2 cellular contexts compared by ENCODE assay signal in the genomic region with DNA sequence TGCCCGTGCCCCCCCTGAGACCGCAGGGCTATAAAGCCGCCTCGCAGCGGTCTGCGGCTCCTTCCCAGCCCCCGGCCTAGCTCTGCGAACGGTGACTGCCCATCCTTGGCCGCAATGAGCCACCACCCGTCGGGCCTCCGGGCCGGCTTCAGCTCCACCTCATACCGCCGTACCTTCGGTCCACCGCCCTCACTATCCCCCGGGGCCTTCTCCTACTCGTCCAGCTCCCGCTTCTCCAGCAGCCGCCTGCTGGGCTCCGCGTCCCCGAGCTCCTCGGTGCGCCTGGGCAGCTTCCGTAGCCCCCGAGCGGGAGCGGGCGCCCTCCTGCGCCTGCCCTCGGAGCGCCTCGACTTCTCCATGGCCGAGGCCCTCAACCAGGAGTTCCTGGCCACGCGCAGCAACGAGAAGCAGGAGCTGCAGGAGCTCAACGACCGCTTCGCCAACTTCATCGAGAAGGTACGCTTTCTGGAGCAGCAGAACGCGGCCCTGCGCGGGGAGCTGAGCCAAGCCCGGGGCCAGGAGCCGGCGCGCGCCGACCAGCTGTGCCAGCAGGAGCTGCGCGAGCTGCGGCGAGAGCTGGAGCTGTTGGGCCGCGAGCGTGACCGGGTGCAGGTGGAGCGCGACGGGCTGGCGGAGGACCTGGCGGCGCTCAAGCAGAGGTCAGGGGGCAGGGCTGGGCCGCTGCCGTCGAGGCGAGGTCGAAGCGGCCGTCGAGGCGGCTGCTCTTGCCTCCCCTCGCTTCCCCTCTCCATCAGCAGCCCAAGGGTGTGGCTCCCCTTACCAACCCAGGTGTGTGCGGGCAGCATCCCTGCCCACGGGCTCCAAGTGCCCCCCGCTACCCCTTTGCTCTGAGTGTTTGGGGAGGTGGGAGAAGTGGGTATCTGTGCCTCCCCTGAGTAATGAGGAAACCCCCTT.
TF ChIP-seq lines count a peak whose summit lies in the region.

A gene (plus strand): TSS at position 61 of the 915 bp plus-strand sequence. CDS start 54 bp downstream, at position 115.

TF ChIP-seq in SK-N-SH, 30 proteins besides CTCF, POLR2A, EP300 and RAD21 (continued from another document):
- TF ChIP-seq, protein P1, sequence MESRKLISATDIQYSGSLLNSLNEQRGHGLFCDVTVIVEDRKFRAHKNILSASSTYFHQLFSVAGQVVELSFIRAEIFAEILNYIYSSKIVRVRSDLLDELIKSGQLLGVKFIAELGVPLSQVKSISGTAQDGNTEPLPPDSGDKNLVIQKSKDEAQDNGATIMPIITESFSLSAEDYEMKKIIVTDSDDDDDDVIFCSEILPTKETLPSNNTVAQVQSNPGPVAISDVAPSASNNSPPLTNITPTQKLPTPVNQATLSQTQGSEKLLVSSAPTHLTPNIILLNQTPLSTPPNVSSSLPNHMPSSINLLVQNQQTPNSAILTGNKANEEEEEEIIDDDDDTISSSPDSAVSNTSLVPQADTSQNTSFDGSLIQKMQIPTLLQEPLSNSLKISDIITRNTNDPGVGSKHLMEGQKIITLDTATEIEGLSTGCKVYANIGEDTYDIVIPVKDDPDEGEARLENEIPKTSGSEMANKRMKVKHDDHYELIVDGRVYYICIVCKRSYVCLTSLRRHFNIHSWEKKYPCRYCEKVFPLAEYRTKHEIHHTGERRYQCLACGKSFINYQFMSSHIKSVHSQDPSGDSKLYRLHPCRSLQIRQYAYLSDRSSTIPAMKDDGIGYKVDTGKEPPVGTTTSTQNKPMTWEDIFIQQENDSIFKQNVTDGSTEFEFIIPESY (IDR thresholded peaks at IDR 0.05; ENCODE audit: borderline replicate concordance, low read depth): no peak
- TF ChIP-seq NFIC (IDR thresholded peaks at IDR 0.05; ENCODE audit: borderline replicate concordance) (no peak), RFX5 (IDR thresholded peaks at IDR 0.05; ENCODE audit: low read length) (no peak), RXRA (IDR thresholded peaks at IDR 0.05; ENCODE audit: borderline replicate concordance, low read depth) (no peak), YY1 (IDR thresholded peaks at IDR 0.05; ENCODE audit: low read depth) (no peak), NRF1 (IDR thresholded peaks at IDR 0.05; ENCODE audit: low read depth, low read length) (no peak), TEAD4 (IDR thresholded peaks at IDR 0.05; ENCODE audit: borderline replicate concordance, insufficient read depth) (no peak), MXI1 (IDR thresholded peaks at IDR 0.05; ENCODE audit: low read depth, low read length) (no peak), EZH2phosphoT487 (IDR thresholded peaks at IDR 0.05; ENCODE audit: borderline replicate concordance, low read depth) (no peak)
- TF ChIP-seq, protein P2, sequence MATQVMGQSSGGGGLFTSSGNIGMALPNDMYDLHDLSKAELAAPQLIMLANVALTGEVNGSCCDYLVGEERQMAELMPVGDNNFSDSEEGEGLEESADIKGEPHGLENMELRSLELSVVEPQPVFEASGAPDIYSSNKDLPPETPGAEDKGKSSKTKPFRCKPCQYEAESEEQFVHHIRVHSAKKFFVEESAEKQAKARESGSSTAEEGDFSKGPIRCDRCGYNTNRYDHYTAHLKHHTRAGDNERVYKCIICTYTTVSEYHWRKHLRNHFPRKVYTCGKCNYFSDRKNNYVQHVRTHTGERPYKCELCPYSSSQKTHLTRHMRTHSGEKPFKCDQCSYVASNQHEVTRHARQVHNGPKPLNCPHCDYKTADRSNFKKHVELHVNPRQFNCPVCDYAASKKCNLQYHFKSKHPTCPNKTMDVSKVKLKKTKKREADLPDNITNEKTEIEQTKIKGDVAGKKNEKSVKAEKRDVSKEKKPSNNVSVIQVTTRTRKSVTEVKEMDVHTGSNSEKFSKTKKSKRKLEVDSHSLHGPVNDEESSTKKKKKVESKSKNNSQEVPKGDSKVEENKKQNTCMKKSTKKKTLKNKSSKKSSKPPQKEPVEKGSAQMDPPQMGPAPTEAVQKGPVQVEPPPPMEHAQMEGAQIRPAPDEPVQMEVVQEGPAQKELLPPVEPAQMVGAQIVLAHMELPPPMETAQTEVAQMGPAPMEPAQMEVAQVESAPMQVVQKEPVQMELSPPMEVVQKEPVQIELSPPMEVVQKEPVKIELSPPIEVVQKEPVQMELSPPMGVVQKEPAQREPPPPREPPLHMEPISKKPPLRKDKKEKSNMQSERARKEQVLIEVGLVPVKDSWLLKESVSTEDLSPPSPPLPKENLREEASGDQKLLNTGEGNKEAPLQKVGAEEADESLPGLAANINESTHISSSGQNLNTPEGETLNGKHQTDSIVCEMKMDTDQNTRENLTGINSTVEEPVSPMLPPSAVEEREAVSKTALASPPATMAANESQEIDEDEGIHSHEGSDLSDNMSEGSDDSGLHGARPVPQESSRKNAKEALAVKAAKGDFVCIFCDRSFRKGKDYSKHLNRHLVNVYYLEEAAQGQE (IDR thresholded peaks at IDR 0.05; ENCODE audit: low read depth, low read length): no peak
- TF ChIP-seq, protein P3, sequence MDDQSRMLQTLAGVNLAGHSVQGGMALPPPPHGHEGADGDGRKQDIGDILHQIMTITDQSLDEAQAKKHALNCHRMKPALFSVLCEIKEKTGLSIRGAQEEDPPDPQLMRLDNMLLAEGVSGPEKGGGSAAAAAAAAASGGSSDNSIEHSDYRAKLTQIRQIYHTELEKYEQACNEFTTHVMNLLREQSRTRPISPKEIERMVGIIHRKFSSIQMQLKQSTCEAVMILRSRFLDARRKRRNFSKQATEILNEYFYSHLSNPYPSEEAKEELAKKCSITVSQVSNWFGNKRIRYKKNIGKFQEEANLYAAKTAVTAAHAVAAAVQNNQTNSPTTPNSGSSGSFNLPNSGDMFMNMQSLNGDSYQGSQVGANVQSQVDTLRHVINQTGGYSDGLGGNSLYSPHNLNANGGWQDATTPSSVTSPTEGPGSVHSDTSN (IDR thresholded peaks at IDR 0.05): no peak
- TF ChIP-seq, protein P4, sequence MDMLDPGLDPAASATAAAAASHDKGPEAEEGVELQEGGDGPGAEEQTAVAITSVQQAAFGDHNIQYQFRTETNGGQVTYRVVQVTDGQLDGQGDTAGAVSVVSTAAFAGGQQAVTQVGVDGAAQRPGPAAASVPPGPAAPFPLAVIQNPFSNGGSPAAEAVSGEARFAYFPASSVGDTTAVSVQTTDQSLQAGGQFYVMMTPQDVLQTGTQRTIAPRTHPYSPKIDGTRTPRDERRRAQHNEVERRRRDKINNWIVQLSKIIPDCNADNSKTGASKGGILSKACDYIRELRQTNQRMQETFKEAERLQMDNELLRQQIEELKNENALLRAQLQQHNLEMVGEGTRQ (IDR thresholded peaks at IDR 0.05; ENCODE audit: borderline replicate concordance, low read depth, low read length): no peak

TF ChIP-seq in SK-N-SH treated with all-trans-retinoic acid at 6 μM for 48 hours, 23 proteins besides CTCF, POLR2A, EP300 and RAD21 (continued from another document):
- TF ChIP-seq, protein P5, sequence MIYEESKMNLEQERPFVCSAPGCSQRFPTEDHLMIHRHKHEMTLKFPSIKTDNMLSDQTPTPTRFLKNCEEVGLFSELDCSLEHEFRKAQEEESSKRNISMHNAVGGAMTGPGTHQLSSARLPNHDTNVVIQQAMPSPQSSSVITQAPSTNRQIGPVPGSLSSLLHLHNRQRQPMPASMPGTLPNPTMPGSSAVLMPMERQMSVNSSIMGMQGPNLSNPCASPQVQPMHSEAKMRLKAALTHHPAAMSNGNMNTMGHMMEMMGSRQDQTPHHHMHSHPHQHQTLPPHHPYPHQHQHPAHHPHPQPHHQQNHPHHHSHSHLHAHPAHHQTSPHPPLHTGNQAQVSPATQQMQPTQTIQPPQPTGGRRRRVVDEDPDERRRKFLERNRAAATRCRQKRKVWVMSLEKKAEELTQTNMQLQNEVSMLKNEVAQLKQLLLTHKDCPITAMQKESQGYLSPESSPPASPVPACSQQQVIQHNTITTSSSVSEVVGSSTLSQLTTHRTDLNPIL (CRISPR knock-in tag; IDR thresholded peaks at IDR 0.05; ENCODE audit: low read depth): no peak
- TF ChIP-seq, protein P6, sequence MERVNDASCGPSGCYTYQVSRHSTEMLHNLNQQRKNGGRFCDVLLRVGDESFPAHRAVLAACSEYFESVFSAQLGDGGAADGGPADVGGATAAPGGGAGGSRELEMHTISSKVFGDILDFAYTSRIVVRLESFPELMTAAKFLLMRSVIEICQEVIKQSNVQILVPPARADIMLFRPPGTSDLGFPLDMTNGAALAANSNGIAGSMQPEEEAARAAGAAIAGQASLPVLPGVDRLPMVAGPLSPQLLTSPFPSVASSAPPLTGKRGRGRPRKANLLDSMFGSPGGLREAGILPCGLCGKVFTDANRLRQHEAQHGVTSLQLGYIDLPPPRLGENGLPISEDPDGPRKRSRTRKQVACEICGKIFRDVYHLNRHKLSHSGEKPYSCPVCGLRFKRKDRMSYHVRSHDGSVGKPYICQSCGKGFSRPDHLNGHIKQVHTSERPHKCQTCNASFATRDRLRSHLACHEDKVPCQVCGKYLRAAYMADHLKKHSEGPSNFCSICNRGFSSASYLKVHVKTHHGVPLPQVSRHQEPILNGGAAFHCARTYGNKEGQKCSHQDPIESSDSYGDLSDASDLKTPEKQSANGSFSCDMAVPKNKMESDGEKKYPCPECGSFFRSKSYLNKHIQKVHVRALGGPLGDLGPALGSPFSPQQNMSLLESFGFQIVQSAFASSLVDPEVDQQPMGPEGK (CRISPR knock-in tag; IDR thresholded peaks at IDR 0.05; ENCODE audit: borderline replicate concordance): no peak
- TF ChIP-seq, protein P7, sequence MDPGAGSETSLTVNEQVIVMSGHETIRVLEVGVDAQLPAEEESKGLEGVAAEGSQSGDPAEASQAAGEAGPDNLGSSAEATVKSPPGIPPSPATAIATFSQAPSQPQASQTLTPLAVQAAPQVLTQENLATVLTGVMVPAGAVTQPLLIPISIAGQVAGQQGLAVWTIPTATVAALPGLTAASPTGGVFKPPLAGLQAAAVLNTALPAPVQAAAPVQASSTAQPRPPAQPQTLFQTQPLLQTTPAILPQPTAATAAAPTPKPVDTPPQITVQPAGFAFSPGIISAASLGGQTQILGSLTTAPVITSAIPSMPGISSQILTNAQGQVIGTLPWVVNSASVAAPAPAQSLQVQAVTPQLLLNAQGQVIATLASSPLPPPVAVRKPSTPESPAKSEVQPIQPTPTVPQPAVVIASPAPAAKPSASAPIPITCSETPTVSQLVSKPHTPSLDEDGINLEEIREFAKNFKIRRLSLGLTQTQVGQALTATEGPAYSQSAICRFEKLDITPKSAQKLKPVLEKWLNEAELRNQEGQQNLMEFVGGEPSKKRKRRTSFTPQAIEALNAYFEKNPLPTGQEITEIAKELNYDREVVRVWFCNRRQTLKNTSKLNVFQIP (CRISPR knock-in tag; IDR thresholded peaks at IDR 0.05; ENCODE audit: borderline replicate concordance, low read depth): no peak
- TF ChIP-seq ZC3H10 (CRISPR knock-in tag; IDR thresholded peaks at IDR 0.05): no peak
- no peak for TF ChIP-seq ESRRG (CRISPR knock-in tag; IDR thresholded peaks at IDR 0.05)
- TF ChIP-seq ZFP3 (CRISPR knock-in tag; IDR thresholded peaks at IDR 0.05): no peak
- TF ChIP-seq ZFP30 (CRISPR knock-in tag; IDR thresholded peaks at IDR 0.05): no peak
- no peak for TF ChIP-seq TCF4 (CRISPR knock-in tag; IDR thresholded peaks at IDR 0.05; ENCODE audit: borderline replicate concordance)
- no peak for TF ChIP-seq ARNTL (CRISPR knock-in tag; IDR thresholded peaks at IDR 0.05; ENCODE audit: borderline replicate concordance, low read depth)
- no peak for TF ChIP-seq CSDC2 (CRISPR knock-in tag; IDR thresholded peaks at IDR 0.05)
